In genomic region chr9:96721303-96721702, GRCh38 we compare ENCODE assay signal across 10 cellular contexts.
"Had no signal": no experiment of that assay in that cellular context is flagged by ENCODE, and none has a peak within 500 bp of the region (broad histone marks: within the 10 kb centered on the region; RNA-seq: fewer than 3 reads in every experiment).

No MANE protein-coding gene starts in this region.

- DNase-seq: GM23248, GOT3, H7, HFFc6, KBM-7 had no signal

- H3K4me3 Mint-ChIP-seq: HFFc6, IgD-negative memory B cell had no signal

- H3K9ac ChIP-seq: GM23248, KMS-11 had no signal

- H3K4me2 ChIP-seq: KMS-11 had no signal

- H3K36me3 ChIP-seq: HAP-1 had no signal

- H3K27ac Mint-ChIP-seq: HFFc6 had no signal

- ATAC-seq: HCT116 had no signal

- H2AFZ ChIP-seq: GM23248 had no signal

- H3K4me3 ChIP-seq: GM23248, HAP-1 had no signal

- H3K4me1 ChIP-seq: HAP-1 had no signal

- H3K27ac ChIP-seq: GM23248, HL-60, KMS-11 had no signal

- H3K9me3 ChIP-seq: HAP-1 had no signal
